In the genomic region with DNA sequence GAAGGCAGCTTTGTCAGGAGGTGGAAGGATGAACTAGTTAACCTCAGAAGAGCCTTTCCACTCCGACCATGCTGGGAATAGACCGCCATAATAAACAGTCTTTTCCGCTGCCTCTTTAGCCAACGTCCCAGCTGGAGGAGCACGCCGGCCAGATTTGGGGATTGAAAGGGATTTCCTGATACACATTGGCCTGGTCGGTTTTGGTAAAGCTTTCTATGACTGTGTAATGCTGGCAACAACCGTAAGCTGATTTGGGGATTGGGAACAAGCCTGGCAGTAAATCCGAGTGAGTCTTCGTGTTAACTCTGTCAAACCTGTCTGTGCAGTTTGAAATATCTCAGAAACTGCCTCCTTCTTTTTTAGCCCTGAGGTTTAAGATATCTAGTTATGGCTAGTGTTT, we compare ENCODE assay signal across 15 cellular contexts.
DNase-seq lines count a peak whose midpoint lies in the region; ATAC-seq, FAIRE-seq and TF ChIP-seq lines count a peak whose summit lies in the region.
"Had no signal": no experiment of that assay in that cellular context is flagged by ENCODE, and none has a peak within 500 bp of the region (broad histone marks: within the 10 kb centered on the region; RNA-seq: fewer than 3 reads in every experiment).

No MANE protein-coding gene starts in this region.

- POLR2A ChIA-PET in activated CD4-positive, alpha-beta T cell treated with anti-CD3 and anti-CD28 coated beads, Interleukin-2, amount 10 ng/mL, durations not matched to agents 7 days and 5 days (lab: Charles Lee): interaction anchor here (0.7 kb wide), 1 partner anchor 514 kb away, joined by 3 read pairs; no protein-coding TSS in a partner anchor

- no peak for DNase-seq in activated CD4-positive, alpha-beta T cell treated with anti-CD3 and anti-CD28 coated beads, Interleukin-2, amount 10 ng/mL, durations not matched to agents 7 days and 5 days
- no peak for DNase-seq in activated CD4-positive, alpha-beta T cell treated with anti-CD3 and anti-CD28 coated beads, Interleukin-2, amount 50 U/mL, for 48 hours
- DNase-seq in keratinocyte (ENCODE audit: low read depth, low spot score): no peak
- DNase-seq in stimulated activated naive CD8-positive, alpha-beta T cell treated with anti-CD3 and anti-CD28 coated beads, Interleukin-15, amount 100 ng/mL, for 72 hours: no peak
- no peak for DNase-seq in GM13977 (ENCODE audit: low spot score)
- DNase-seq: brain microvascular endothelial cell; erythroblast; NCI-H1105; NCI-H748 treated with DMSO at 0.1 percent for 48 hours; stimulated activated naive B cell treated with anti-CD40 and anti-IgM and Interleukin-4, amounts not matched to agents 10 μg/mL and 1 μg/mL and 100 μg/mL, for 72 hours had no signal

- H3K27ac ChIP-seq in keratinocyte (ENCODE audit: control insufficient read depth, insufficient read depth, low read length): no peak overlapping the region
- H3K27ac ChIP-seq: A549, brain microvascular endothelial cell, SK-N-MC had no signal

- no peak for ATAC-seq in stimulated activated naive CD8-positive, alpha-beta T cell treated with anti-CD3 and anti-CD28 coated beads, Interleukin-15, amount 100 ng/mL, for 72 hours
- ATAC-seq in GM21737 (IDR thresholded peaks at IDR 0.05; ENCODE audit: unreplicated experiment) (no peak), GM18498 (IDR thresholded peaks at IDR 0.05; ENCODE audit: unreplicated experiment) (no peak)
- ATAC-seq: A549; stimulated activated naive B cell treated with anti-CD40 and anti-IgM and Interleukin-4, amounts not matched to agents 10 μg/mL and 1 μg/mL and 100 μg/mL, for 72 hours had no signal

- H3K4me1 Mint-ChIP-seq in activated CD4-positive, alpha-beta T cell treated with anti-CD3 and anti-CD28 coated beads, Interleukin-2, amount 10 ng/mL, durations not matched to agents 7 days and 5 days: peaks cover 54% of the 10 kb centered on the region
- H3K4me1 Mint-ChIP-seq in activated naive CD8-positive, alpha-beta T cell (ENCODE audit: low read depth): peaks cover 34% of the 10 kb centered on the region
- peaks cover 17% of the 10 kb centered on the region for H3K4me1 Mint-ChIP-seq in stimulated activated naive CD8-positive, alpha-beta T cell treated with anti-CD3 and anti-CD28 coated beads, Interleukin-15, amount 100 ng/mL, for 72 hours

- no peaks in the 10 kb centered on the region for H3K27me3 ChIP-seq in keratinocyte (ENCODE audit: control insufficient read depth, extremely low read depth, insufficient read depth, low read length)
- H3K27me3 ChIP-seq: brain microvascular endothelial cell had no signal

- no peak overlapping the region for H3K4me3 ChIP-seq in keratinocyte (ENCODE audit: control insufficient read depth in 2 of 3, extremely low read depth in 1 of 3, insufficient read depth in 2 of 3, low read depth in 1 of 3, low read length in 3 of 3)
- H3K4me3 ChIP-seq: A549, SK-N-MC had no signal

- TF ChIP-seq CTCF in keratinocyte (optimal IDR thresholded peaks at IDR 0.05 in 1 of 3, IDR thresholded peaks at IDR 0.05 in 1 of 3, conservative IDR thresholded peaks at IDR 0.05 in 1 of 3; ENCODE audit: extremely low read depth in 1 of 3, insufficient read depth in 2 of 3, low read length in 3 of 3) (no peak), GM13977 (IDR thresholded peaks at IDR 0.05; ENCODE audit: extremely low read depth, insufficient read depth, missing control alignments) (no peak)

- peak; percentile 66 for FAIRE-seq in keratinocyte (lab: Jason Lieb, UNC)
- FAIRE-seq: A549 had no signal

- no peaks in the 10 kb centered on the region for H3K79me2 ChIP-seq in keratinocyte (ENCODE audit: control insufficient read depth, insufficient read depth, low read length)

- H3K9me3 Mint-ChIP-seq in activated CD4-positive, alpha-beta T cell treated with anti-CD3 and anti-CD28 coated beads, Interleukin-2, amount 10 ng/mL, durations not matched to agents 7 days and 5 days: no peaks in the 10 kb centered on the region
- H3K9me3 Mint-ChIP-seq in activated naive CD8-positive, alpha-beta T cell (ENCODE audit: low read depth): no peaks in the 10 kb centered on the region
- H3K9me3 Mint-ChIP-seq in stimulated activated naive CD8-positive, alpha-beta T cell treated with anti-CD3 and anti-CD28 coated beads, Interleukin-15, amount 100 ng/mL, for 72 hours: no peaks in the 10 kb centered on the region
- H3K9me3 Mint-ChIP-seq: stimulated activated naive B cell treated with anti-CD40 and anti-IgM and Interleukin-4, amounts not matched to agents 10 μg/mL and 1 μg/mL and 100 μg/mL, for 72 hours had no signal

- H3K9me3 ChIP-seq in keratinocyte (ENCODE audit: control insufficient read depth, low read depth, low read length): no peaks in the 10 kb centered on the region
- H3K9me3 ChIP-seq: A549 had no signal

- no peak overlapping the region for H3K9ac ChIP-seq in keratinocyte (ENCODE audit: control insufficient read depth, extremely low read depth, insufficient read depth, low read length)

- peak overlapping the region; percentile 88 for H3K27ac Mint-ChIP-seq in activated CD4-positive, alpha-beta T cell treated with anti-CD3 and anti-CD28 coated beads, Interleukin-2, amount 10 ng/mL, durations not matched to agents 7 days and 5 days
- H3K27ac Mint-ChIP-seq in activated naive CD8-positive, alpha-beta T cell: peak overlapping the region; percentile 96
- peak overlapping the region; percentile 67 to 82 for H3K27ac Mint-ChIP-seq in stimulated activated naive CD8-positive, alpha-beta T cell treated with anti-CD3 and anti-CD28 coated beads, Interleukin-15, amount 100 ng/mL, for 72 hours

- peak overlapping the region; percentile 9 for H3K4me2 ChIP-seq in keratinocyte (ENCODE audit: control insufficient read depth, extremely low read depth, insufficient read depth, low read depth, low read length)
- H3K4me2 ChIP-seq: A549 had no signal

- no peaks in the 10 kb centered on the region for H3K9me1 ChIP-seq in keratinocyte (ENCODE audit: control insufficient read depth, extremely low read depth, insufficient read depth, low read length)

- in situ Hi-C loops in GM13977 (cut with MboI; ENCODE audit: low pct_unique_long_range_greater_than_20kb, low sequenced_read_pairs, unreplicated experiment): no loop called here

- H2AFZ ChIP-seq in keratinocyte (ENCODE audit: control insufficient read depth, low read length): peak overlapping the region; percentile 5

- dilution Hi-C loops in keratinocyte (cut with MboI; ENCODE audit: extremely low pct_ligation_motif_present, low sequenced_read_pairs): no loop called here

- H3K27me3 Mint-ChIP-seq in activated CD4-positive, alpha-beta T cell treated with anti-CD3 and anti-CD28 coated beads, Interleukin-2, amount 10 ng/mL, durations not matched to agents 7 days and 5 days: no peaks in the 10 kb centered on the region
- H3K27me3 Mint-ChIP-seq in activated naive CD8-positive, alpha-beta T cell: no peaks in the 10 kb centered on the region
- no peaks in the 10 kb centered on the region for H3K27me3 Mint-ChIP-seq in stimulated activated naive CD8-positive, alpha-beta T cell treated with anti-CD3 and anti-CD28 coated beads, Interleukin-15, amount 100 ng/mL, for 72 hours
- H3K27me3 Mint-ChIP-seq: stimulated activated naive B cell treated with anti-CD40 and anti-IgM and Interleukin-4, amounts not matched to agents 10 μg/mL and 1 μg/mL and 100 μg/mL, for 72 hours had no signal

- peaks cover 93% of the 10 kb centered on the region for H3K36me3 Mint-ChIP-seq in activated CD4-positive, alpha-beta T cell treated with anti-CD3 and anti-CD28 coated beads, Interleukin-2, amount 10 ng/mL, durations not matched to agents 7 days and 5 days (ENCODE audit: low read depth)
- peaks cover 38% of the 10 kb centered on the region for H3K36me3 Mint-ChIP-seq in activated naive CD8-positive, alpha-beta T cell

- peak overlapping the region; percentile 85 for H3K4me3 Mint-ChIP-seq in activated CD4-positive, alpha-beta T cell treated with anti-CD3 and anti-CD28 coated beads, Interleukin-2, amount 10 ng/mL, durations not matched to agents 7 days and 5 days
- H3K4me3 Mint-ChIP-seq in activated naive CD8-positive, alpha-beta T cell: peak overlapping the region; percentile 93
- H3K4me3 Mint-ChIP-seq in stimulated activated naive CD8-positive, alpha-beta T cell treated with anti-CD3 and anti-CD28 coated beads, Interleukin-15, amount 100 ng/mL, for 72 hours: peak overlapping the region; percentile 88 to 90
- H3K4me3 Mint-ChIP-seq: stimulated activated naive B cell treated with anti-CD40 and anti-IgM and Interleukin-4, amounts not matched to agents 10 μg/mL and 1 μg/mL and 100 μg/mL, for 72 hours had no signal

- CTCF ChIA-PET in activated CD4-positive, alpha-beta T cell treated with anti-CD3 and anti-CD28 coated beads, Interleukin-2, amount 10 ng/mL, durations not matched to agents 7 days and 5 days (lab: Charles Lee): interaction anchor here (0.8 to 1.3 kb wide), 2 partner anchors 18 to 54 kb away, joined by 3 read pairs; no protein-coding TSS in a partner anchor

- no peaks in the 10 kb centered on the region for H3K36me3 ChIP-seq in keratinocyte (ENCODE audit: control insufficient read depth in 2 of 2, extremely low read depth in 1 of 2, insufficient read depth in 2 of 2, low read length in 2 of 2)
- H3K36me3 ChIP-seq: brain microvascular endothelial cell had no signal

- peaks cover 22% of the 10 kb centered on the region for H3K4me1 ChIP-seq in keratinocyte (ENCODE audit: control insufficient read depth, extremely low read depth, insufficient read depth, low read length)
- H3K4me1 ChIP-seq: A549 had no signal

- H4K20me1 ChIP-seq in keratinocyte (ENCODE audit: control insufficient read depth, extremely low read depth, insufficient read depth, low read length): no peaks in the 10 kb centered on the region
